8 cellular contexts compared by ENCODE assay signal in genomic region chr6:161694995-161695394, GRCh38.
A peak's percentile ranks its signal among the peaks of the same experiment; 100 is the strongest.
DNase-seq lines count a peak whose midpoint lies in the region; ATAC-seq and TF ChIP-seq lines count a peak whose summit lies in the region.

No MANE protein-coding gene starts in this region.

- peak; percentile 40 to 49 for TF ChIP-seq CTCF in tibial artery (IDR thresholded peaks at IDR 0.05)

- no peak overlapping the region for H3K4me3 Mint-ChIP-seq in activated CD8-positive, alpha-beta memory T cell treated with anti-CD3 and anti-CD28 coated beads, Interleukin-2, amount 10 ng/mL, durations not matched to agents 7 days and 5 days

- H3K4me1 ChIP-seq in tibial artery = no peaks in the 10 kb centered on the region

- intact Hi-C loops in tibial artery (cut with DNase I; ENCODE audit: low total_unique reads) = loop anchor here (10.0 kb wide), 1 partner anchor 300 kb away; no protein-coding TSS in a partner anchor

- no peaks in the 10 kb centered on the region for H3K36me3 ChIP-seq in tibial artery

- H3K36me3 Mint-ChIP-seq in activated CD8-positive, alpha-beta memory T cell treated with anti-CD3 and anti-CD28 coated beads, Interleukin-2, amount 10 ng/mL, durations not matched to agents 7 days and 5 days = no peaks in the 10 kb centered on the region

- H3K4me1 Mint-ChIP-seq in activated CD8-positive, alpha-beta memory T cell treated with anti-CD3 and anti-CD28 coated beads, Interleukin-2, amount 10 ng/mL, durations not matched to agents 7 days and 5 days = no peaks in the 10 kb centered on the region

- H3K9me3 Mint-ChIP-seq in activated CD8-positive, alpha-beta memory T cell treated with anti-CD3 and anti-CD28 coated beads, Interleukin-2, amount 10 ng/mL, durations not matched to agents 7 days and 5 days (ENCODE audit: low read depth) = no peaks in the 10 kb centered on the region

- CTCF ChIA-PET in activated CD8-positive, alpha-beta memory T cell treated with anti-CD3 and anti-CD28 coated beads, Interleukin-2, amount 10 ng/mL, durations not matched to agents 7 days and 5 days (lab: Charles Lee) = interaction anchor here (1.5 to 4.2 kb wide), 2 partner anchors 277 to 300 kb away, joined by 4 to 22 read pairs; no protein-coding TSS in a partner anchor

- H3K27me3 Mint-ChIP-seq in activated CD8-positive, alpha-beta memory T cell treated with anti-CD3 and anti-CD28 coated beads, Interleukin-2, amount 10 ng/mL, durations not matched to agents 7 days and 5 days = peaks cover 2% of the 10 kb centered on the region

- peak; percentile 23 for ATAC-seq in activated CD8-positive, alpha-beta memory T cell treated with anti-CD3 and anti-CD28 coated beads, Interleukin-2, amount 10 ng/mL, durations not matched to agents 7 days and 5 days
- no peak for ATAC-seq in HG02763 (IDR thresholded peaks at IDR 0.05; ENCODE audit: unreplicated experiment)

- no peaks in the 10 kb centered on the region for H3K9me3 ChIP-seq in tibial artery

- H3K27ac ChIP-seq in tibial artery = no peak overlapping the region

- H3K4me3 ChIP-seq in tibial artery = no peak overlapping the region

- no peak overlapping the region for H3K27ac Mint-ChIP-seq in activated CD8-positive, alpha-beta memory T cell treated with anti-CD3 and anti-CD28 coated beads, Interleukin-2, amount 10 ng/mL, durations not matched to agents 7 days and 5 days

- no peaks in the 10 kb centered on the region for H3K27me3 ChIP-seq in tibial artery

- TF ChIP-seq POLR2A in erythroblast (IDR thresholded peaks at IDR 0.05; ENCODE audit: low read length) = no peak

- no peak for DNase-seq in activated CD8-positive, alpha-beta memory T cell treated with anti-CD3 and anti-CD28 coated beads, Interleukin-2, amount 10 ng/mL, durations not matched to agents 7 days and 5 days
- DNase-seq in activated CD8-positive, alpha-beta memory T cell treated with anti-CD3 and anti-CD28 coated beads for 24 hours = no peak
- DNase-seq in NCI-H146 treated with DMSO at 0.1 percent for 48 hours (lab: John Stamatoyannopoulos, UW; ENCODE audit: unreplicated experiment) = peak; percentile 59
- DNase-seq in erythroblast (lab: John Stamatoyannopoulos, UW) = peak; percentile 6 to 17
- DNase-seq in tibial artery = no peak
- no peak for DNase-seq in activated T-cell treated with anti-CD3 and anti-CD28 coated beads for 4 hours
- DNase-seq in germinal center (ENCODE audit: low spot score) = no peak

Comparison
In these comparisons a context has a peak if more than half of its experiments do, and no peak if none do; other contexts are left out.
1. DNase-seq: peak in NCI-H146 treated with DMSO at 0.1 percent for 48 hours (single experiment) and erythroblast (2 of 2); none in activated CD8-positive, alpha-beta memory T cell treated with anti-CD3 and anti-CD28 coated beads, Interleukin-2, amount 10 ng/mL, durations not matched to agents 7 days and 5 days (single experiment), activated CD8-positive, alpha-beta memory T cell treated with anti-CD3 and anti-CD28 coated beads for 24 hours (single experiment), tibial artery (0 of 2), activated T-cell treated with anti-CD3 and anti-CD28 coated beads for 4 hours (single experiment) and germinal center (single experiment).